ENCODE assay signal across 1 cellular context in the genomic region with DNA sequence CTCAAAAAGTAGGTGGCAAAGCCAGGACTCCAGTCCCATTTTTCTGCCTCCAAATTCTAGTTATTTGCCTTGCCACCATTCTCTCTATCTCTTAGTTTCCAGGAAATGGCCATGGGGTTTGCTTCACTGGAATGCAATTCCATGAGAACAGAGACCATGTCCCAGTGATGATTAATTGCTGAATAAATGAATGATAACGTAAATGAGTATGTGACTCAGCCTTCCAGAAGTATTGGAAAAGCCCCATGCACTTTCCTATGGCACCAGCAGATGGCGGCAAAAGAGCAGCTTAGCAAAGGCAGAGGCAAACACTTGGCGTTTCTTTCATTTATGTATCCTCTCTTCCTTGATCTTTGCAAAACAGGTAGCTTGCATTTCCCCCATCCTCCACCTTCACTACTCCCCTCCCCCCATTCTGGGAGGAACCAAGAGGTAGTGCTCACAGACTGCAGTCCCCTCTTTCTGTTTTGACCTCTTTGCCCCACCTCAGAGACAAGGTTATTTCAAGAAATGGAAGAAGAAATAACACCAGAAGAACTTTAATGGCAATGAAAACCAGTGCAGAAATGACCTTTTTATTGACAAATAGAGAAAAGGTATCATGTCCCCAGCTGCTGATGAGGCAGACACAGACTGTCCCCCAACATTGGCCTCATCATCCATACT.
A peak's percentile ranks its signal among the peaks of the same experiment; 100 is the strongest.
TF ChIP-seq lines count a peak whose summit lies in the region.

No MANE protein-coding gene starts in this region.

TF ChIP-seq in HepG2, 621 proteins besides CTCF, POLR2A, EP300 and RAD21 (continued from another document):
- TF ChIP-seq, protein P1, sequence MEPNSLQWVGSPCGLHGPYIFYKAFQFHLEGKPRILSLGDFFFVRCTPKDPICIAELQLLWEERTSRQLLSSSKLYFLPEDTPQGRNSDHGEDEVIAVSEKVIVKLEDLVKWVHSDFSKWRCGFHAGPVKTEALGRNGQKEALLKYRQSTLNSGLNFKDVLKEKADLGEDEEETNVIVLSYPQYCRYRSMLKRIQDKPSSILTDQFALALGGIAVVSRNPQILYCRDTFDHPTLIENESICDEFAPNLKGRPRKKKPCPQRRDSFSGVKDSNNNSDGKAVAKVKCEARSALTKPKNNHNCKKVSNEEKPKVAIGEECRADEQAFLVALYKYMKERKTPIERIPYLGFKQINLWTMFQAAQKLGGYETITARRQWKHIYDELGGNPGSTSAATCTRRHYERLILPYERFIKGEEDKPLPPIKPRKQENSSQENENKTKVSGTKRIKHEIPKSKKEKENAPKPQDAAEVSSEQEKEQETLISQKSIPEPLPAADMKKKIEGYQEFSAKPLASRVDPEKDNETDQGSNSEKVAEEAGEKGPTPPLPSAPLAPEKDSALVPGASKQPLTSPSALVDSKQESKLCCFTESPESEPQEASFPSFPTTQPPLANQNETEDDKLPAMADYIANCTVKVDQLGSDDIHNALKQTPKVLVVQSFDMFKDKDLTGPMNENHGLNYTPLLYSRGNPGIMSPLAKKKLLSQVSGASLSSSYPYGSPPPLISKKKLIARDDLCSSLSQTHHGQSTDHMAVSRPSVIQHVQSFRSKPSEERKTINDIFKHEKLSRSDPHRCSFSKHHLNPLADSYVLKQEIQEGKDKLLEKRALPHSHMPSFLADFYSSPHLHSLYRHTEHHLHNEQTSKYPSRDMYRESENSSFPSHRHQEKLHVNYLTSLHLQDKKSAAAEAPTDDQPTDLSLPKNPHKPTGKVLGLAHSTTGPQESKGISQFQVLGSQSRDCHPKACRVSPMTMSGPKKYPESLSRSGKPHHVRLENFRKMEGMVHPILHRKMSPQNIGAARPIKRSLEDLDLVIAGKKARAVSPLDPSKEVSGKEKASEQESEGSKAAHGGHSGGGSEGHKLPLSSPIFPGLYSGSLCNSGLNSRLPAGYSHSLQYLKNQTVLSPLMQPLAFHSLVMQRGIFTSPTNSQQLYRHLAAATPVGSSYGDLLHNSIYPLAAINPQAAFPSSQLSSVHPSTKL (CRISPR knock-in tag; IDR thresholded peaks at IDR 0.05): 0 out of 2 replicates have a peak, but pooled peaks have one; percentile 29
- peak; percentile 60; the same call in 1 of the 2 replicates for TF ChIP-seq CHD4 (IDR thresholded peaks at IDR 0.05; ENCODE audit: borderline replicate concordance, low read length)
- 0 out of 2 replicates have a peak, but pooled peaks have one; percentile 11 for TF ChIP-seq NR2F6 (IDR thresholded peaks at IDR 0.05)
- no peak for TF ChIP-seq NR2F6 (CRISPR knock-in tag; IDR thresholded peaks at IDR 0.05)
- TF ChIP-seq ZKSCAN8 (CRISPR knock-in tag; IDR thresholded peaks at IDR 0.05; ENCODE audit: borderline replicate concordance): 0 out of 2 replicates have a peak, but pooled peaks have one; percentile 72
- TF ChIP-seq FOSL2 (CRISPR knock-in tag; IDR thresholded peaks at IDR 0.05): peak; percentile 65
- TF ChIP-seq TARDBP (CRISPR knock-in tag; IDR thresholded peaks at IDR 0.05): no peak
- TF ChIP-seq, protein P2, sequence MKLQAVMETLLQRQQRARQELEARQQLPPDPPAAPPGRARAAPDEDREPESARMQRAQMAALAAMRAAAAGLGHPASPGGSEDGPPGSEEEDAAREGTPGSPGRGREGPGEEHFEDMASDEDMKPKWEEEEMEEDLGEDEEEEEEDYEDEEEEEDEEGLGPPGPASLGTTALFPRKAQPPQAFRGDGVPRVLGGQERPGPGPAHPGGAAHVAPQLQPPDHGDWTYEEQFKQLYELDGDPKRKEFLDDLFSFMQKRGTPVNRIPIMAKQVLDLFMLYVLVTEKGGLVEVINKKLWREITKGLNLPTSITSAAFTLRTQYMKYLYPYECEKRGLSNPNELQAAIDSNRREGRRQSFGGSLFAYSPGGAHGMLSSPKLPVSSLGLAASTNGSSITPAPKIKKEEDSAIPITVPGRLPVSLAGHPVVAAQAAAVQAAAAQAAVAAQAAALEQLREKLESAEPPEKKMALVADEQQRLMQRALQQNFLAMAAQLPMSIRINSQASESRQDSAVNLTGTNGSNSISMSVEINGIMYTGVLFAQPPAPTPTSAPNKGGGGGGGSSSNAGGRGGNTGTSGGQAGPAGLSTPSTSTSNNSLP (IDR thresholded peaks at IDR 0.05; ENCODE audit: low read depth, low read length): peak; percentile 25; the same call in 1 of the 2 replicates
- no peak for TF ChIP-seq ZIK1 (CRISPR knock-in tag; IDR thresholded peaks at IDR 0.05; ENCODE audit: borderline replicate concordance, low read depth)
- TF ChIP-seq NFE2 (CRISPR knock-in tag; IDR thresholded peaks at IDR 0.05): no peak
- no peak for TF ChIP-seq ZNF468 (CRISPR knock-in tag; IDR thresholded peaks at IDR 0.05)
- TF ChIP-seq, protein P3, sequence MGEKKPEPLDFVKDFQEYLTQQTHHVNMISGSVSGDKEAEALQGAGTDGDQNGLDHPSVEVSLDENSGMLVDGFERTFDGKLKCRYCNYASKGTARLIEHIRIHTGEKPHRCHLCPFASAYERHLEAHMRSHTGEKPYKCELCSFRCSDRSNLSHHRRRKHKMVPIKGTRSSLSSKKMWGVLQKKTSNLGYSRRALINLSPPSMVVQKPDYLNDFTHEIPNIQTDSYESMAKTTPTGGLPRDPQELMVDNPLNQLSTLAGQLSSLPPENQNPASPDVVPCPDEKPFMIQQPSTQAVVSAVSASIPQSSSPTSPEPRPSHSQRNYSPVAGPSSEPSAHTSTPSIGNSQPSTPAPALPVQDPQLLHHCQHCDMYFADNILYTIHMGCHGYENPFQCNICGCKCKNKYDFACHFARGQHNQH (CRISPR knock-in tag; IDR thresholded peaks at IDR 0.05): peak; percentile 28; the same call in 1 of the 2 replicates
- no peak for TF ChIP-seq KLF12 (CRISPR knock-in tag; IDR thresholded peaks at IDR 0.05; ENCODE audit: borderline replicate concordance)
- no peak for TF ChIP-seq CREM (IDR thresholded peaks at IDR 0.05)
- TF ChIP-seq CREM (CRISPR knock-in tag; IDR thresholded peaks at IDR 0.05): no peak
- peak; percentile 97 for TF ChIP-seq SMC3 (IDR thresholded peaks at IDR 0.05; ENCODE audit: low read length)
- TF ChIP-seq KLF6 (CRISPR knock-in tag; IDR thresholded peaks at IDR 0.05): no peak
- 0 out of 2 replicates have a peak, but pooled peaks have one; percentile 31 for TF ChIP-seq KLF11 (CRISPR knock-in tag; IDR thresholded peaks at IDR 0.05)
- TF ChIP-seq ZNF614 (CRISPR knock-in tag; IDR thresholded peaks at IDR 0.05; ENCODE audit: borderline replicate concordance): 0 out of 2 replicates have a peak, but pooled peaks have one; percentile 36
- TF ChIP-seq ZNF124 (CRISPR knock-in tag; IDR thresholded peaks at IDR 0.05): 0 out of 2 replicates have a peak, but pooled peaks have one; percentile 36
- TF ChIP-seq, protein P4, sequence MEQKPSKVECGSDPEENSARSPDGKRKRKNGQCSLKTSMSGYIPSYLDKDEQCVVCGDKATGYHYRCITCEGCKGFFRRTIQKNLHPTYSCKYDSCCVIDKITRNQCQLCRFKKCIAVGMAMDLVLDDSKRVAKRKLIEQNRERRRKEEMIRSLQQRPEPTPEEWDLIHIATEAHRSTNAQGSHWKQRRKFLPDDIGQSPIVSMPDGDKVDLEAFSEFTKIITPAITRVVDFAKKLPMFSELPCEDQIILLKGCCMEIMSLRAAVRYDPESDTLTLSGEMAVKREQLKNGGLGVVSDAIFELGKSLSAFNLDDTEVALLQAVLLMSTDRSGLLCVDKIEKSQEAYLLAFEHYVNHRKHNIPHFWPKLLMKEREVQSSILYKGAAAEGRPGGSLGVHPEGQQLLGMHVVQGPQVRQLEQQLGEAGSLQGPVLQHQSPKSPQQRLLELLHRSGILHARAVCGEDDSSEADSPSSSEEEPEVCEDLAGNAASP (CRISPR knock-in tag; IDR thresholded peaks at IDR 0.05; ENCODE audit: borderline replicate concordance): 0 out of 2 replicates have a peak, but pooled peaks have one; percentile 43
- TF ChIP-seq GATAD2A (CRISPR knock-in tag; IDR thresholded peaks at IDR 0.05): 0 out of 2 replicates have a peak, but pooled peaks have one; percentile 9
